ENCODE assay signal across 8 cellular contexts in the genomic region with DNA sequence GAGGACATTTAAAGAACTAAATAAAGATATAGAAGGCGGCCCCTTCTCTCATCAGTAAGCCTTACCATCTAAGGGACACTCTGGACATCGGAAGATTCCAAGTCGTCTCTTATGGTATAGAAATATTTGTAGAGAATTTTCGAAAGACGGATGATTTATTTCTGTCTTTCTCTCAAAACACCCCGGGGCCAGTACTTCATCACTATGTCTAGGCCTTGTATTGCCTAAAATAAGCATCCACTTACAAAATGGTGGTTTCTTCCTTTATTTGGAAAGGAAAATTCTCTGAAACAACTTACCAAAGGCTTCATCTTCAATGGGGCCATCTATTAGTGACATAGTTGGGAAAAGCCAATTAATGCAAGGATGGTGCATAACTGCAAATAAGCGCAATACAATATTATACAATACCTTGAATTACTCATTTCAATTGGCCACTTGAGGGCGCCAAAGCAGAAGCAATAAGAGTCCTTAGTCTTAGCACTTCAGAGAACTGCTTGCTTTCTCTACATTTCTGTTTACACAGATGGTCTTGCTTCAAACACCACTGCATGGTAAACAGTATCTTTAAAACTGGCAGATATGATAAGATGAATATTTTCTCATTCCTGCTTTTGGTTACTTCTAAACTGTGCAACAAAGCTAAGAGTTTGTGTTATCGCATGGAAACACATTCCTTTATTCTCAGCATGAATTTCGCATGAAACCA.
DNase-seq lines count a peak whose midpoint lies in the region; ATAC-seq and TF ChIP-seq lines count a peak whose summit lies in the region.

No MANE protein-coding gene starts in this region.

- H3K27me3 Mint-ChIP-seq in activated T-cell treated with anti-CD3 and anti-CD28 coated beads, Interleukin-2, amount 50 U/mL, for 4 hours (ENCODE audit: low read depth) = peaks cover 23% of the 10 kb centered on the region

- CTCF ChIA-PET in Panc1 (lab: Charles Lee) = interaction anchor here (1.3 kb wide), 1 partner anchor 84 kb away, joined by 6 read pairs; no protein-coding TSS in a partner anchor

- no peaks in the 10 kb centered on the region for H3K9me3 Mint-ChIP-seq in activated T-cell treated with anti-CD3 and anti-CD28 coated beads, Interleukin-2, amount 50 U/mL, for 4 hours

- BruUV-seq in Panc1 (replicated peaks; lab: Mats Ljungman, UMichigan) = no TSS peak

- POLR2A ChIA-PET in Panc1 (lab: Charles Lee) = no interaction called here

- ATAC-seq in GM21423 (IDR thresholded peaks at IDR 0.05; ENCODE audit: unreplicated experiment) = peak; percentile 89
- ATAC-seq in Panc1 = peak; percentile 96
- peak; percentile 71 to 72 for ATAC-seq in activated T-cell treated with anti-CD3 and anti-CD28 coated beads, Interleukin-2, amount 50 U/mL, for 4 hours

- intact Hi-C loops in Panc1 (cut with micrococcal nuclease; ENCODE audit: unreplicated experiment) = loop anchor here (1.0 to 5.0 kb wide), 3 partner anchors 34 to 159 kb away; no protein-coding TSS in a partner anchor

- peaks cover 3% of the 10 kb centered on the region for H3K4me1 Mint-ChIP-seq in activated T-cell treated with anti-CD3 and anti-CD28 coated beads, Interleukin-2, amount 50 U/mL, for 4 hours (ENCODE audit: low read depth)

- H3K9me3 ChIP-seq in Panc1 (ENCODE audit: control insufficient read depth, insufficient read depth, low read depth, low read length) (no peaks in the 10 kb centered on the region), tibial nerve (no peaks in the 10 kb centered on the region)

- H3K4me1 ChIP-seq in Panc1 (ENCODE audit: control insufficient read depth, insufficient read depth, low read length) (no peaks in the 10 kb centered on the region), tibial nerve (no peaks in the 10 kb centered on the region)

- H3K4me3 Mint-ChIP-seq in activated T-cell treated with anti-CD3 and anti-CD28 coated beads, Interleukin-2, amount 50 U/mL, for 4 hours = no peak overlapping the region

- in situ Hi-C loops in Panc1 (cut with HindIII; ENCODE audit: low pct_unique_long_range_greater_than_20kb, low sequenced_read_pairs) = no loop called here

- 56 to 60% methylated on average over 10 of the region's 10 CpGs for WGBS in tibial nerve, 2 donors

- H3K27ac ChIP-seq in Panc1 (ENCODE audit: low read length) (no peak overlapping the region), tibial nerve (no peak overlapping the region)

- no peak for TF ChIP-seq POLR2A in tibial nerve (IDR thresholded peaks at IDR 0.05)

- TF ChIP-seq CTCF in Panc1 (IDR thresholded peaks at IDR 0.05) = peak; percentile 68; the same call in 1 of the 2 replicates
- TF ChIP-seq CTCF in tibial nerve (IDR thresholded peaks at IDR 0.05) = peak; percentile 49 to 70 (median 67)

- H3K4me3 ChIP-seq in Panc1 (ENCODE audit: low read depth in 2 of 2, low read length in 2 of 2) (no peak overlapping the region), tibial nerve (no peak overlapping the region)

- no peaks in the 10 kb centered on the region; the same call in 1 of the 2 replicates for H3K27me3 ChIP-seq in Panc1 (ENCODE audit: control insufficient read depth, insufficient read depth, low read length)
- H3K27me3 ChIP-seq in tibial nerve = no peaks in the 10 kb centered on the region

- H3K36me3 ChIP-seq in Panc1 (ENCODE audit: control insufficient read depth, insufficient read depth, low read length) (no peaks in the 10 kb centered on the region), tibial nerve (no peaks in the 10 kb centered on the region)

- peak; percentile 39 for DNase-seq in DMS153 treated with DMSO at 0.1 percent for 48 hours (lab: John Stamatoyannopoulos, UW; ENCODE audit: unreplicated experiment)
- peak; percentile 89 for DNase-seq in HT-29 (ENCODE audit: low spot score)
- peak; percentile 43 for DNase-seq in Panc1 (ENCODE audit: low read depth, low spot score)
- peak; percentile 53 for DNase-seq in activated T-cell treated with anti-CD3 and anti-CD28 coated beads, Interleukin-2, amount 50 U/mL, for 4 hours
- peak; percentile 88 for DNase-seq in fibroblast of peridontal ligament (ENCODE audit: extremely low read depth)
- DNase-seq in non-pigmented ciliary epithelial cell (ENCODE audit: low read depth) = peak; percentile 38
- DNase-seq in tibial nerve (ENCODE audit: low spot score in 2 of 2) = peak; percentile 42 to 91

- TF ChIP-seq EP300 in tibial nerve (IDR thresholded peaks at IDR 0.05) = no peak

- H3K36me3 Mint-ChIP-seq in activated T-cell treated with anti-CD3 and anti-CD28 coated beads, Interleukin-2, amount 50 U/mL, for 4 hours (ENCODE audit: insufficient read depth) = no peaks in the 10 kb centered on the region

Comparison
In these comparisons a context has a peak if more than half of its experiments do, and no peak if none do; other contexts are left out.
1. DNase-seq: peak in every context shown above with its lines; median percentile 89 in HT-29; 88 in fibroblast of peridontal ligament; 66 in tibial nerve; 53 in activated T-cell treated with anti-CD3 and anti-CD28 coated beads, Interleukin-2, amount 50 U/mL, for 4 hours; 43 in Panc1; 39 in DMS153 treated with DMSO at 0.1 percent for 48 hours; 38 in non-pigmented ciliary epithelial cell.